Comparison of ENCODE assay signal across 32 cellular contexts in genomic region chr2:47420214-47420613, GRCh38. TPM values are rescaled to one million over a fixed set of nuclear protein-coding genes. Genes with fewer than 3 reads are reported as not detected.
"Had no signal": no experiment of that assay in that cellular context is flagged by ENCODE, and none has a peak within 500 bp of the region (broad histone marks: within the 10 kb centered on the region; RNA-seq: fewer than 3 reads in every experiment).

No MANE protein-coding gene starts in this region.

- ATAC-seq: activated CD4-positive, alpha-beta T cell treated with anti-CD3 and anti-CD28 coated beads for 36 hours; activated CD8-positive, alpha-beta T cell treated with anti-CD3 and anti-CD28 coated beads for 36 hours; activated T-cell treated with anti-CD3 and anti-CD28 coated beads, Interleukin-2, amount 50 U/mL, for 4 hours; activated T-helper 17 cell treated with anti-CD3 and anti-CD28 coated beads, Interleukin-2, amount 50 U/mL, for 72 hours; gastroesophageal sphincter; T-helper 17 cell had no signal

- DNase-seq: activated CD4-positive, alpha-beta T cell treated with anti-CD3 and anti-CD28 coated beads for 36 hours; activated CD4-positive, alpha-beta T cell treated with anti-CD3 and anti-CD28 coated beads, Interleukin-2, amount 10 ng/mL, durations not matched to agents 7 days and 5 days; activated CD4-positive, alpha-beta T cell treated with anti-CD3 and anti-CD28 coated beads, Interleukin-2, amount 50 U/mL, for 48 hours; activated CD4-positive, CD25-positive, alpha-beta regulatory T cell; activated CD4-positive, CD25-positive, alpha-beta regulatory T cell treated with anti-CD3 and anti-CD28 coated beads, Interleukin-2, amount 50 U/mL, for 72 hours; activated CD8-positive, alpha-beta memory T cell treated with anti-CD3 and anti-CD28 coated beads for 24 hours; activated CD8-positive, alpha-beta T cell treated with anti-CD3 and anti-CD28 coated beads for 36 hours; activated effector memory CD4-positive, alpha-beta T cell treated with anti-CD3 and anti-CD28 coated beads, Interleukin-2, amount 50 U/mL, for 16 hours; activated naive CD4-positive, alpha-beta T cell treated with anti-CD3 and anti-CD28 coated beads for 36 hours; activated naive CD8-positive, alpha-beta T cell treated with anti-CD3 and anti-CD28 coated beads for 36 hours; activated T-cell treated with anti-CD3 and anti-CD28 coated beads, Interleukin-2, amount 50 U/mL, for 4 hours; amniotic stem cell; anterior cingulate cortex; caudate nucleus; cortex of kidney; dermis blood vessel endothelial cell; effector CD4-positive, alpha-beta T cell; esophagus squamous epithelium; foreskin melanocyte; T-helper 1 cell; T-helper 17 cell; T1000; WERI-Rb-1 had no signal

- H3K27ac ChIP-seq: epithelial cell of prostate, esophagus squamous epithelium, gastroesophageal sphincter, WERI-Rb-1 had no signal

- H3K4me1 ChIP-seq: esophagus squamous epithelium, gastroesophageal sphincter had no signal

- H3K4me3 Mint-ChIP-seq: activated CD4-positive, alpha-beta T cell treated with anti-CD3 and anti-CD28 coated beads for 36 hours; activated CD4-positive, alpha-beta T cell treated with anti-CD3 and anti-CD28 coated beads, Interleukin-2, amount 10 ng/mL, durations not matched to agents 7 days and 5 days; activated CD8-positive, alpha-beta T cell treated with anti-CD3 and anti-CD28 coated beads for 36 hours; activated naive CD4-positive, alpha-beta T cell treated with anti-CD3 and anti-CD28 coated beads for 36 hours; activated naive CD4-positive, alpha-beta T cell treated with anti-CD3 and anti-CD28 coated beads, Interleukin-2, amount 50 U/mL, for 24 hours; activated naive CD8-positive, alpha-beta T cell treated with anti-CD3 and anti-CD28 coated beads for 36 hours; activated T-cell treated with anti-CD3 and anti-CD28 coated beads, Interleukin-2, amount 50 U/mL, for 4 hours; activated T-helper 17 cell treated with anti-CD3 and anti-CD28 coated beads, Interleukin-2, amount 50 U/mL, for 72 hours; T-helper 17 cell; T-helper 2 cell treated with Interferon-gamma antibody and Interleukin-4, amounts not matched to agents 5 μg/mL and 100 μg/mL, for 36 hours had no signal

- H3K27me3 Mint-ChIP-seq: activated CD4-positive, alpha-beta T cell treated with anti-CD3 and anti-CD28 coated beads for 36 hours; activated CD4-positive, alpha-beta T cell treated with anti-CD3 and anti-CD28 coated beads, Interleukin-2, amount 10 ng/mL, durations not matched to agents 7 days and 5 days; activated CD8-positive, alpha-beta T cell treated with anti-CD3 and anti-CD28 coated beads for 36 hours; activated naive CD4-positive, alpha-beta T cell treated with anti-CD3 and anti-CD28 coated beads, Interleukin-2, amount 50 U/mL, for 24 hours; activated naive CD8-positive, alpha-beta T cell treated with anti-CD3 and anti-CD28 coated beads for 36 hours; activated T-helper 17 cell treated with anti-CD3 and anti-CD28 coated beads, Interleukin-2, amount 50 U/mL, for 72 hours; T-helper 17 cell had no signal

- H3K27me3 ChIP-seq: esophagus squamous epithelium, gastroesophageal sphincter had no signal

- H3K27ac Mint-ChIP-seq: activated CD4-positive, alpha-beta T cell treated with anti-CD3 and anti-CD28 coated beads for 36 hours; activated CD4-positive, alpha-beta T cell treated with anti-CD3 and anti-CD28 coated beads, Interleukin-2, amount 10 ng/mL, durations not matched to agents 7 days and 5 days; activated CD8-positive, alpha-beta T cell treated with anti-CD3 and anti-CD28 coated beads for 36 hours; activated naive CD4-positive, alpha-beta T cell treated with anti-CD3 and anti-CD28 coated beads for 36 hours; activated naive CD4-positive, alpha-beta T cell treated with anti-CD3 and anti-CD28 coated beads, Interleukin-2, amount 50 U/mL, for 24 hours; activated naive CD8-positive, alpha-beta T cell treated with anti-CD3 and anti-CD28 coated beads for 36 hours; activated T-helper 17 cell treated with anti-CD3 and anti-CD28 coated beads, Interleukin-2, amount 50 U/mL, for 72 hours; T-helper 17 cell; T-helper 2 cell treated with Interferon-gamma antibody and Interleukin-4, amounts not matched to agents 5 μg/mL and 100 μg/mL, for 36 hours had no signal

- FAIRE-seq: astrocyte, colon, endometrium, endothelial cell of umbilical vein had no signal

- H3K9me3 ChIP-seq: esophagus squamous epithelium, gastroesophageal sphincter had no signal

- H3K4me3 ChIP-seq: esophagus squamous epithelium, gastroesophageal sphincter had no signal

- H3K9me3 Mint-ChIP-seq: activated CD4-positive, alpha-beta T cell treated with anti-CD3 and anti-CD28 coated beads, Interleukin-2, amount 10 ng/mL, durations not matched to agents 7 days and 5 days; activated CD8-positive, alpha-beta T cell treated with anti-CD3 and anti-CD28 coated beads for 36 hours; activated naive CD4-positive, alpha-beta T cell treated with anti-CD3 and anti-CD28 coated beads for 36 hours; activated naive CD4-positive, alpha-beta T cell treated with anti-CD3 and anti-CD28 coated beads, Interleukin-2, amount 50 U/mL, for 24 hours; activated naive CD8-positive, alpha-beta T cell treated with anti-CD3 and anti-CD28 coated beads for 36 hours; activated T-cell treated with anti-CD3 and anti-CD28 coated beads, Interleukin-2, amount 50 U/mL, for 4 hours; activated T-helper 17 cell treated with anti-CD3 and anti-CD28 coated beads, Interleukin-2, amount 50 U/mL, for 72 hours; T-helper 2 cell treated with Interferon-gamma antibody and Interleukin-4, amounts not matched to agents 5 μg/mL and 100 μg/mL, for 36 hours had no signal

- H3K4me1 Mint-ChIP-seq: activated CD4-positive, alpha-beta T cell treated with anti-CD3 and anti-CD28 coated beads for 36 hours; activated CD4-positive, alpha-beta T cell treated with anti-CD3 and anti-CD28 coated beads, Interleukin-2, amount 10 ng/mL, durations not matched to agents 7 days and 5 days; activated naive CD4-positive, alpha-beta T cell treated with anti-CD3 and anti-CD28 coated beads, Interleukin-2, amount 50 U/mL, for 24 hours; activated naive CD8-positive, alpha-beta T cell treated with anti-CD3 and anti-CD28 coated beads for 36 hours; activated T-helper 17 cell treated with anti-CD3 and anti-CD28 coated beads, Interleukin-2, amount 50 U/mL, for 72 hours; T-helper 17 cell had no signal

RNA-seq across cellular contexts. Expression of gene EPCAM, which starts 51.1 kb away (rescaled TPM):
- total RNA-seq: activated CD4-positive, alpha-beta T cell treated with anti-CD3 and anti-CD28 coated beads, Interleukin-2, amount 10 ng/mL, durations not matched to agents 7 days and 5 days; endothelial cell of umbilical vein; T-helper 17 cell had no signal
